8 cellular contexts compared by ENCODE assay signal in genomic region chr11:62709262-62710000, GRCh38.
DNase-seq lines count a peak whose midpoint lies in the region; ATAC-seq and TF ChIP-seq lines count a peak whose summit lies in the region.

No MANE protein-coding gene starts in this region.

- DNase-seq in GM10248 (ENCODE audit: extremely low spot score) (peak; percentile 93), NCI-H146 treated with DMSO at 0.1 percent for 48 hours (lab: John Stamatoyannopoulos, UW; ENCODE audit: unreplicated experiment) (peak; percentile 97), T1000 (lab: John Stamatoyannopoulos, UW) (peak; percentile 89), astrocyte of the spinal cord (ENCODE audit: low read depth, low spot score) (peak; percentile 98), hypothalamus (lab: John Stamatoyannopoulos, UW) (peak; percentile 56 to 98 (median 93)), retinal pigment epithelial cell (ENCODE audit: low read depth) (peak; percentile 93), HAP-1 (ENCODE audit: low spot score in 2 of 2) (no peak)

- ATAC-seq in HG02623 (IDR thresholded peaks at IDR 0.05; ENCODE audit: unreplicated experiment): peak; percentile 61

- peaks cover 85% of the 10 kb centered on the region for H3K36me3 ChIP-seq in HAP-1 (replicated peaks)

- POLR2A ChIA-PET in GM10248 (lab: Yijun Ruan, JAX): interaction anchor here (0.6 to 4.3 kb wide), 10 partner anchors 18 to 146 kb away, joined by 3 to 18 read pairs (median 5); partner anchors contain the start of genes C11orf98, CSKMT, HNRNPUL2 and TMEM179B

- H3K9me3 ChIP-seq in HAP-1: no peaks in the 10 kb centered on the region

- in situ Hi-C loops in astrocyte of the spinal cord (cut with HindIII; ENCODE audit: low sequenced_read_pairs): no loop called here
- in situ Hi-C loops in HAP-1 (cut with MboI; ENCODE audit: low sequenced_read_pairs): no loop called here

- TF ChIP-seq CTCF in GM10248 (IDR thresholded peaks at IDR 0.05; ENCODE audit: control extremely low read depth, extremely low read depth, low read depth, missing control alignments): peak; percentile 9
- no peak for TF ChIP-seq CTCF in astrocyte of the spinal cord (IDR thresholded peaks at IDR 0.05; ENCODE audit: low read depth, low read length)
- TF ChIP-seq CTCF in retinal pigment epithelial cell (conservative IDR thresholded peaks at IDR 0.05; ENCODE audit: low read depth, low read length): no peak

- no peaks in the 10 kb centered on the region for H3K27me3 ChIP-seq in HAP-1 (ENCODE audit: low read depth)

- H3K4me3 ChIP-seq in astrocyte of the spinal cord (ENCODE audit: low read depth, low read length): peak overlapping the region; percentile 54
- peak overlapping the region; percentile 71 for H3K4me3 ChIP-seq in retinal pigment epithelial cell (ENCODE audit: low read length)
- H3K4me3 ChIP-seq in HAP-1: no peak overlapping the region

- CTCF ChIA-PET in GM10248 (lab: Yijun Ruan, JAX): interaction anchor here (1.0 to 9.1 kb wide), 11 partner anchors 15 to 153 kb away, joined by 3 to 79 read pairs (median 5); partner anchors contain the start of genes C11orf98, CSKMT, HNRNPUL2 and LRRN4CL

- H3K4me1 ChIP-seq in HAP-1: peaks cover 11% of the 10 kb centered on the region

Comparison
In these comparisons a context has a peak if more than half of its experiments do, and no peak if none do; other contexts are left out.
1. DNase-seq: peak in GM10248 (single experiment), NCI-H146 treated with DMSO at 0.1 percent for 48 hours (single experiment), T1000 (single experiment), astrocyte of the spinal cord (single experiment), hypothalamus (51 of 51) and retinal pigment epithelial cell (single experiment); none in HAP-1 (0 of 2).